In genomic region chr9:95058795-95059386, GRCh38 we compare ENCODE assay signal across 13 cellular contexts.
DNase-seq lines count a peak whose midpoint lies in the region; ATAC-seq and TF ChIP-seq lines count a peak whose summit lies in the region.
"Had no signal": no experiment of that assay in that cellular context is flagged by ENCODE, and none has a peak within 500 bp of the region (broad histone marks: within the 10 kb centered on the region; RNA-seq: fewer than 3 reads in every experiment).

No MANE protein-coding gene starts in this region.

- H3K27ac Mint-ChIP-seq in MCF 10A (ENCODE audit: low read depth, unreplicated experiment): peak overlapping the region; percentile 25
- peak overlapping the region; percentile 90 for H3K27ac Mint-ChIP-seq in neural progenitor cell
- H3K27ac Mint-ChIP-seq: dendritic cell treated with granulocyte-macrophage colony-stimulating factor and Interleukin-4, amounts not matched to agents 40 ng/mL and 50 ng/mL, for 4 days had no signal

- TF ChIP-seq POLR2A in uterus (IDR thresholded peaks at IDR 0.05): no peak

- H3K27me3 ChIP-seq in mammary epithelial cell (ENCODE audit: insufficient read depth, low read length): no peaks in the 10 kb centered on the region
- no peaks in the 10 kb centered on the region for H3K27me3 ChIP-seq in neural progenitor cell
- no peaks in the 10 kb centered on the region for H3K27me3 ChIP-seq in uterus

- no peaks in the 10 kb centered on the region for H4K20me1 ChIP-seq in mammary epithelial cell (ENCODE audit: insufficient read depth, low read length)
- no peaks in the 10 kb centered on the region for H4K20me1 ChIP-seq in neural progenitor cell (ENCODE audit: low read depth)

- peaks cover 9% of the 10 kb centered on the region for H3F3A ChIP-seq in neural progenitor cell (ENCODE audit: low read depth)

- dilution Hi-C loops in mammary epithelial cell (cut with HindIII; ENCODE audit: low sequenced_read_pairs): loop anchor here (5.0 kb wide), 1 partner anchor 33 kb away; no protein-coding TSS in a partner anchor

- in situ Hi-C loops in mammary epithelial cell (cut with MboI; ENCODE audit: low sequenced_read_pairs in 2 of 2): no loop called here

- no peak for ATAC-seq in GM21619 (IDR thresholded peaks at IDR 0.05; ENCODE audit: unreplicated experiment)

- POLR2A ChIA-PET in MCF 10A (lab: Yijun Ruan, JAX): no interaction called here

- H3K4me3 ChIP-seq in mammary epithelial cell (replicated peaks in 1 of 3; ENCODE audit: insufficient read depth in 1 of 3, low read depth in 2 of 3, low read length in 3 of 3) (no peak overlapping the region), neural progenitor cell (no peak overlapping the region), uterus (peak overlapping the region in 1 of 2 donors; percentile 15)

- DNase-seq in MCF 10A (ENCODE audit: unreplicated experiment) (no peak), mammary epithelial cell (no peak), dedifferentiated amniotic fluid mesenchymal stem cell (ENCODE audit: extremely low spot score) (peak; percentile 51), neural progenitor cell (ENCODE audit: low spot score) (no peak), uterus (no peak), GF-D8 (lab: John Stamatoyannopoulos, UW) (no peak)
- no peak for DNase-seq in activated effector memory CD4-positive, alpha-beta T cell treated with Interleukin-2 at 50 U/mL for 16 hours
- DNase-seq: activated effector memory CD4-positive, alpha-beta T cell treated with anti-CD3 and anti-CD28 coated beads, Interleukin-2, amount 50 U/mL, for 16 hours; DND-41; MM.1S; NCI-H748 treated with DMSO at 0.1 percent for 48 hours had no signal

- intact Hi-C loops in MCF 10A (cut with micrococcal nuclease): no loop called here
- intact Hi-C loops in mammary epithelial cell (cut with micrococcal nuclease): no loop called here
- intact Hi-C loops in uterus (cut with DNase I; ENCODE audit: low total_unique reads): no loop called here

- H3K9ac ChIP-seq in mammary epithelial cell (ENCODE audit: insufficient read depth, low read length) (no peak overlapping the region), neural progenitor cell (no peak overlapping the region)

- no peaks in the 10 kb centered on the region for H3K9me3 ChIP-seq in mammary epithelial cell (replicated peaks; ENCODE audit: insufficient read depth, low read length)
- no peaks in the 10 kb centered on the region for H3K9me3 ChIP-seq in neural progenitor cell (ENCODE audit: low read depth)
- no peaks in the 10 kb centered on the region for H3K9me3 ChIP-seq in uterus

- H3K36me3 Mint-ChIP-seq in MCF 10A (ENCODE audit: insufficient read depth, unreplicated experiment) (peaks cover 70% of the 10 kb centered on the region), neural progenitor cell (peaks cover 12% of the 10 kb centered on the region)

- CTCF ChIA-PET in MCF 10A (lab: Yijun Ruan, JAX) (no interaction called here), mammary epithelial cell (lab: Charles Lee; ENCODE audit: low non-redundant PET) (no interaction called here)

- H3K79me2 ChIP-seq in mammary epithelial cell (ENCODE audit: insufficient read depth, low read length) (peaks cover 89% of the 10 kb centered on the region), neural progenitor cell (ENCODE audit: low read depth) (no peaks in the 10 kb centered on the region)

- WGBS in mammary epithelial cell (ENCODE audit: low coverage, missing lambda C conversion rate): 94% methylated on average over 6 of the region's 7 CpGs

- H3K4me1 ChIP-seq in mammary epithelial cell (ENCODE audit: insufficient read depth, low read length): peaks cover 24% of the 10 kb centered on the region
- H3K4me1 ChIP-seq in neural progenitor cell: peaks cover 32% of the 10 kb centered on the region
- H3K4me1 ChIP-seq in uterus: peaks cover 18 to 24% of the 10 kb centered on the region in 2 donors

- H3K27me3 Mint-ChIP-seq in MCF 10A (ENCODE audit: insufficient read depth, unreplicated experiment) (no peaks in the 10 kb centered on the region), neural progenitor cell (ENCODE audit: insufficient read depth, low read depth) (no peaks in the 10 kb centered on the region)
- H3K27me3 Mint-ChIP-seq: dendritic cell treated with granulocyte-macrophage colony-stimulating factor and Interleukin-4, amounts not matched to agents 40 ng/mL and 50 ng/mL, for 4 days had no signal

- H3K4me2 ChIP-seq in mammary epithelial cell (ENCODE audit: insufficient read depth, low read depth, low read length) (no peak overlapping the region), neural progenitor cell (no peak overlapping the region)

- H3K9me3 Mint-ChIP-seq in MCF 10A (ENCODE audit: unreplicated experiment) (no peaks in the 10 kb centered on the region), neural progenitor cell (no peaks in the 10 kb centered on the region)
- H3K9me3 Mint-ChIP-seq: dendritic cell treated with granulocyte-macrophage colony-stimulating factor and Interleukin-4, amounts not matched to agents 40 ng/mL and 50 ng/mL, for 4 days had no signal

- no peak overlapping the region for H3K4me3 Mint-ChIP-seq in MCF 10A (ENCODE audit: unreplicated experiment)
- H3K4me3 Mint-ChIP-seq in neural progenitor cell: no peak overlapping the region
- H3K4me3 Mint-ChIP-seq: dendritic cell treated with granulocyte-macrophage colony-stimulating factor and Interleukin-4, amounts not matched to agents 40 ng/mL and 50 ng/mL, for 4 days had no signal

- H2AFZ ChIP-seq in mammary epithelial cell (ENCODE audit: low read depth, low read length): no peak overlapping the region
- no peak overlapping the region for H2AFZ ChIP-seq in neural progenitor cell (replicated peaks)

- no peak overlapping the region for H3K27ac ChIP-seq in mammary epithelial cell (ENCODE audit: insufficient read depth, low read depth, low read length)
- H3K27ac ChIP-seq in neural progenitor cell: no peak overlapping the region
- H3K27ac ChIP-seq in uterus: peak overlapping the region; percentile 62 to 96

- TF ChIP-seq CTCF in MCF 10A (IDR thresholded peaks at IDR 0.05; ENCODE audit: unreplicated experiment) (no peak), mammary epithelial cell (conservative IDR thresholded peaks at IDR 0.05 in 1 of 2, IDR thresholded peaks at IDR 0.05 in 1 of 2; ENCODE audit: extremely low read depth in 1 of 2, insufficient read depth in 1 of 2, low read depth in 1 of 2, low read length in 2 of 2) (no peak), neural progenitor cell (IDR thresholded peaks at IDR 0.05) (no peak), uterus (IDR thresholded peaks at IDR 0.05) (no peak)

- H3K4me1 Mint-ChIP-seq in MCF 10A (ENCODE audit: insufficient read depth, unreplicated experiment) (peaks cover 11% of the 10 kb centered on the region), neural progenitor cell (peaks cover 84% of the 10 kb centered on the region)

- H3K36me3 ChIP-seq in mammary epithelial cell (ENCODE audit: insufficient read depth, low read length) (peaks cover 7% of the 10 kb centered on the region), neural progenitor cell (no peaks in the 10 kb centered on the region), uterus (no peaks in the 10 kb centered on the region)

- BruUV-seq in MCF 10A (replicated peaks; lab: Mats Ljungman, UMichigan) (no TSS peak), mammary epithelial cell (replicated peaks; lab: Mats Ljungman, UMichigan) (no TSS peak)

Comparison
In these comparisons a context has a peak if more than half of its experiments do, and no peak if none do; other contexts are left out.
1. H3K27ac ChIP-seq: peak in uterus (2 of 2); none in mammary epithelial cell (single experiment) and neural progenitor cell (single experiment).